ENCODE assay signal across 8 cellular contexts in the genomic region with DNA sequence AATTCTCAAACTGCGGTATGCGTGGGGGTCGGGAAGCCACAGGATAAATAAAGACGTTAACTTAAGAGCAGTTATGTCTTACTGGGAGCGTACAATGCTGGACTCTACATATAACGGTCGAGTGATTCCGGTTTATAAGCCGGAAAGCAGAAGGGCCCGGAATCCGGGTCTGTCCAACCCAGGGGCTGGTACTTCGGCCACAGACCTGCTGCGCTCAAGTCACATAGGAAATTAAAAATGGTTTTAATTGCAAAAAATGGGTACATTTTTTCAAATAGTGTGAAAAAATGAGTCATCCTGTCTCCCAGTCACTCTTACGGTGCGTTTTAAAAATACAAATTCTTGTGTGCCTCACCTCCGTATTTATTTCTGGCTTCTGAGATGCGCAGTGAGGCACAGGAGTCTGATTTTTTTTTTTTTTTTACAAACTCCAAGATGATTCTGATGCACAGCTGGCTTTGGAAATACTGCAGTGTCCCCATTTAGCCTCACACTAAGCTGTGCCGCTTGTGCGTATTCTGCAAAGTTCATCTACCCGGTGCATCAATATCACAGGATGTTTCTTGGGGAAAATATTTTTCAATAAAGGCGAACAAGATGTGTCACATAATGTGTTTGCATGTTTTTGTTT. TPM values are rescaled to one million over a fixed set of nuclear protein-coding genes. Genes with fewer than 3 reads are reported as not detected.
A peak's percentile ranks its signal among the peaks of the same experiment; 100 is the strongest.
DNase-seq lines count a peak whose midpoint lies in the region; ATAC-seq and TF ChIP-seq lines count a peak whose summit lies in the region.

No MANE protein-coding gene starts in this region.

- POLR2A ChIA-PET in activated CD4-positive, alpha-beta T cell treated with anti-CD3 and anti-CD28 coated beads for 36 hours (lab: Charles Lee): interaction anchor here (0.6 to 3.1 kb wide), 11 partner anchors 9 to 153 kb away, joined by 3 to 45 read pairs (median 4); partner anchors contain the start of genes ACOT8, ZNF335 and ZSWIM3

- peak overlapping the region; percentile 97 for H3K4me3 Mint-ChIP-seq in activated CD4-positive, alpha-beta T cell treated with anti-CD3 and anti-CD28 coated beads for 36 hours
- peak overlapping the region; percentile 95 for H3K4me3 Mint-ChIP-seq in type B pancreatic cell

- no peaks in the 10 kb centered on the region for H3K27me3 Mint-ChIP-seq in activated CD4-positive, alpha-beta T cell treated with anti-CD3 and anti-CD28 coated beads for 36 hours
- H3K27me3 Mint-ChIP-seq in type B pancreatic cell: no peaks in the 10 kb centered on the region

- H3K36me3 Mint-ChIP-seq in activated CD4-positive, alpha-beta T cell treated with anti-CD3 and anti-CD28 coated beads for 36 hours (ENCODE audit: low read depth): peaks cover 25% of the 10 kb centered on the region
- H3K36me3 Mint-ChIP-seq in type B pancreatic cell: peaks cover 16% of the 10 kb centered on the region

- H3K27ac ChIP-seq in caudate nucleus (ENCODE audit: low read depth, low read length): peak overlapping the region; percentile 93

- CTCF ChIA-PET in activated CD4-positive, alpha-beta T cell treated with anti-CD3 and anti-CD28 coated beads for 36 hours (lab: Charles Lee): interaction anchor here (1.0 to 5.2 kb wide), 4 partner anchors 15 to 111 kb away, joined by 3 to 42 read pairs (median 4); partner anchors contain the start of gene ZNF335

- no peak for TF ChIP-seq CTCF in type B pancreatic cell (conservative IDR thresholded peaks at IDR 0.05)

- intact Hi-C loops in activated CD4-positive, alpha-beta T cell treated with anti-CD3 and anti-CD28 coated beads for 36 hours (cut with DNase I, micrococcal nuclease): loop anchor here (1.0 to 2.0 kb wide), 15 partner anchors 24 to 572 kb away; partner anchors contain the start of genes ACOT8 (in 2 of the 2), CTSA (in 2 of the 2), NEURL2 (in 2 of the 2) and UBE2C (in 2 of the 2)

- peak overlapping the region; percentile 92 for H3K27ac Mint-ChIP-seq in activated CD4-positive, alpha-beta T cell treated with anti-CD3 and anti-CD28 coated beads for 36 hours
- peak overlapping the region; percentile 90 for H3K27ac Mint-ChIP-seq in type B pancreatic cell

- H3K9me3 Mint-ChIP-seq in activated CD4-positive, alpha-beta T cell treated with anti-CD3 and anti-CD28 coated beads for 36 hours (ENCODE audit: low read depth): no peaks in the 10 kb centered on the region
- no peaks in the 10 kb centered on the region for H3K9me3 Mint-ChIP-seq in type B pancreatic cell

- no peak for DNase-seq in activated CD4-positive, alpha-beta T cell treated with anti-CD3 and anti-CD28 coated beads for 36 hours
- no peak for DNase-seq in activated CD4-positive, alpha-beta T cell treated with anti-CD3 and anti-CD28 coated beads for 4 hours
- no peak for DNase-seq in Jurkat, Clone E6-1 (ENCODE audit: low read depth, low spot score)
- DNase-seq in caudate nucleus (lab: John Stamatoyannopoulos, UW) (peak in 3 of 61 donors; percentile 38 to 58 (median 55)), medulla oblongata (ENCODE audit: extremely low spot score) (peak; percentile 36), type B pancreatic cell (ENCODE audit: extremely low spot score, unreplicated experiment) (no peak), dermis blood vessel endothelial cell (no peak)

- no peak for ATAC-seq in activated CD4-positive, alpha-beta T cell treated with anti-CD3 and anti-CD28 coated beads for 36 hours
- ATAC-seq in HG02885 (IDR thresholded peaks at IDR 0.05; ENCODE audit: poor library complexity, unreplicated experiment): no peak

- peak overlapping the region; percentile 90 for H3K4me3 ChIP-seq in Jurkat, Clone E6-1 (ENCODE audit: low read length)

- peaks cover 27% of the 10 kb centered on the region for H3K4me1 Mint-ChIP-seq in activated CD4-positive, alpha-beta T cell treated with anti-CD3 and anti-CD28 coated beads for 36 hours
- peaks cover 8% of the 10 kb centered on the region for H3K4me1 Mint-ChIP-seq in type B pancreatic cell (ENCODE audit: unreplicated experiment)

RNA-seq across cellular contexts. Expression of gene PCIF1, which starts 1.0 kb away (rescaled TPM):
- 10 to 100 TPM; 24.0 to 27.4 TPM for total RNA-seq in activated CD4-positive, alpha-beta T cell treated with anti-CD3 and anti-CD28 coated beads for 36 hours
- 59.9 TPM for polyA plus RNA-seq in Jurkat, Clone E6-1 (2012; ENCODE audit: insufficient read depth, insufficient read length)
- total RNA-seq in type B pancreatic cell (ENCODE audit: low replicate concordance): 35.0 and 37.6 TPM in 2 replicates
- total RNA-seq in dermis blood vessel endothelial cell: 13.3 and 16.2 TPM in 2 replicates

RNA-seq across cellular contexts. Expression of gene PLTP, which starts 23.6 kb away (rescaled TPM):
- total RNA-seq in activated CD4-positive, alpha-beta T cell treated with anti-CD3 and anti-CD28 coated beads for 36 hours: 1 to 10 TPM; 5.6 to 7.0 TPM
- polyA plus RNA-seq in Jurkat, Clone E6-1 (2012; ENCODE audit: insufficient read depth, insufficient read length): 1.2 TPM
- total RNA-seq in type B pancreatic cell (ENCODE audit: low replicate concordance): 40.7 and 96.5 TPM in 2 replicates
- total RNA-seq in dermis blood vessel endothelial cell: 2.4 and 5.4 TPM in 2 replicates

RNA-seq across cellular contexts. Expression of gene ZNF335, which starts 36.5 kb away (rescaled TPM):
- 10 to 100 TPM; 27.4 to 28.9 TPM for total RNA-seq in activated CD4-positive, alpha-beta T cell treated with anti-CD3 and anti-CD28 coated beads for 36 hours
- 19.7 TPM for polyA plus RNA-seq in Jurkat, Clone E6-1 (2012; ENCODE audit: insufficient read depth, insufficient read length)
- 19.9 and 23.6 TPM in 2 replicates for total RNA-seq in type B pancreatic cell (ENCODE audit: low replicate concordance)
- total RNA-seq in dermis blood vessel endothelial cell: 14.8 and 17.4 TPM in 2 replicates

RNA-seq across cellular contexts. Expression of gene CTSA, which starts 44.4 kb away (rescaled TPM):
- total RNA-seq in activated CD4-positive, alpha-beta T cell treated with anti-CD3 and anti-CD28 coated beads for 36 hours: 10 to 100 TPM; 36.4 to 45.6 TPM
- 49.1 TPM for polyA plus RNA-seq in Jurkat, Clone E6-1 (2012; ENCODE audit: insufficient read depth, insufficient read length)
- total RNA-seq in type B pancreatic cell (ENCODE audit: low replicate concordance): 142 and 174 TPM in 2 replicates
- total RNA-seq in dermis blood vessel endothelial cell: 47.8 and 48.1 TPM in 2 replicates

RNA-seq across cellular contexts. Expression of gene NEURL2, which starts 44.5 kb away (rescaled TPM):
- total RNA-seq in activated CD4-positive, alpha-beta T cell treated with anti-CD3 and anti-CD28 coated beads for 36 hours: 1 to 10 TPM; 1.2 to 1.9 TPM
- not detected for polyA plus RNA-seq in Jurkat, Clone E6-1 (2012; ENCODE audit: insufficient read depth, insufficient read length)
- total RNA-seq in type B pancreatic cell (ENCODE audit: low replicate concordance) (6.4 TPM in 2 replicates), dermis blood vessel endothelial cell (3.2 and 4.4 TPM in 2 replicates)
